Comparison of ENCODE assay signal across 33 cellular contexts in the genomic region with DNA sequence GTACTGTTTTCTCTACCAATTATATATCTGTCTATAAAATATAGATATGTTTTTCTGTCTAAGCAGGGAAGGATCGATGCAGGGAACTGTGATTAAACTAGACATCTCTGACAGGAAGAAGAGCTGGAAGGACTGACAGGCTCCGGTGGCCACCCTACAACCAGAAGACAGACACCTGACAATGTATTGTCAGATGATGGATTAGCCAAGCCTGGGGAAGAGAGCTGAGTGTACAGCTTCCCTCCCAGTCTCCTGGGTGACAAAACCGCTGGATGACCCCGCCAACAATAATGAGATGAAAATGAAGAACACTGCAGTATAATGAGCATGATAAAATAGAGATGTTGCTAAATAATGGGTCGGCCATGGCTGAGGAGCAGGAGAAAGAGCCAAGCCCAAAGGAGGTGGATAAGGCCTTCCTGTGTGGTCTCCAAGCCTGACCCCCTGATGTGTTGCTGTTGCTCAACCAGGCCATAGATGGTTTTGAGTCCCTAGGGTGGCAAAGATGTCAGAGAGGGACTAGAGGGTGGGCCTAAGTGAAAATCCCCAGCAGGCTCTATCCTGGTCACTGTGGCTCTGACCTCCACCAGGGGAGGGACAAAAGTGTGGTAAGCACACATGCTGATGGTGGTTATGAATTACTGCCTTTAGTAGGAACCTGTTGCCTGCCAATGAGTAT. TPM values are rescaled to one million over a fixed set of nuclear protein-coding genes. Genes with fewer than 3 reads are reported as not detected.
"Had no signal": no experiment of that assay in that cellular context is flagged by ENCODE, and none has a peak within 500 bp of the region (broad histone marks: within the 10 kb centered on the region; RNA-seq: fewer than 3 reads in every experiment).

No MANE protein-coding gene starts in this region.

- H3K27me3 ChIP-seq: MG63, Peyer's patch had no signal

- ATAC-seq: activated CD4-positive, alpha-beta T cell treated with anti-CD3 and anti-CD28 coated beads for 36 hours; activated CD4-positive, CD25-positive, alpha-beta regulatory T cell treated with anti-CD3 and anti-CD28 coated beads, Interleukin-2, amount 50 U/mL, for 24 hours; activated CD8-positive, alpha-beta T cell treated with anti-CD3 and anti-CD28 coated beads, Interleukin-2, amount 10 ng/mL, durations not matched to agents 7 days and 5 days; activated naive CD8-positive, alpha-beta T cell treated with anti-CD3 and anti-CD28 coated beads, Interleukin-2, amount 50 U/mL, for 24 hours; PC-3; WTC11 had no signal

- H3K4me1 Mint-ChIP-seq: activated CD4-positive, alpha-beta T cell treated with anti-CD3 and anti-CD28 coated beads for 36 hours; activated CD4-positive, alpha-beta T cell treated with anti-CD3 and anti-CD28 coated beads, Interleukin-2, amount 10 ng/mL, durations not matched to agents 7 days and 5 days; activated naive CD4-positive, alpha-beta T cell treated with anti-CD3 and anti-CD28 coated beads, Interleukin-2, amount 10 ng/mL, durations not matched to agents 7 days and 5 days; WTC11 had no signal

- H3K9ac ChIP-seq: SK-N-SH had no signal

- H3K9me3 ChIP-seq: MG63, Peyer's patch, SJSA1, SK-N-SH had no signal

- H3K27ac Mint-ChIP-seq: activated CD4-positive, alpha-beta T cell treated with anti-CD3 and anti-CD28 coated beads for 36 hours; activated CD4-positive, alpha-beta T cell treated with anti-CD3 and anti-CD28 coated beads, Interleukin-2, amount 10 ng/mL, durations not matched to agents 7 days and 5 days; activated CD8-positive, alpha-beta T cell treated with anti-CD3 and anti-CD28 coated beads, Interleukin-2, amount 10 ng/mL, durations not matched to agents 7 days and 5 days; activated naive CD4-positive, alpha-beta T cell treated with anti-CD3 and anti-CD28 coated beads, Interleukin-2, amount 10 ng/mL, durations not matched to agents 7 days and 5 days; activated naive CD8-positive, alpha-beta T cell; activated naive CD8-positive, alpha-beta T cell treated with anti-CD3 and anti-CD28 coated beads, Interleukin-2, amount 50 U/mL, for 24 hours; T-helper 1 cell treated with Interleukin-12 subunit alpha and Interleukin-12 subunit beta and Interleukin-4 antibody, amounts not matched to agents 30 μg/mL and 1 μg/mL, for 36 hours; T-helper 2 cell treated with Interferon-gamma antibody and Interleukin-4, amounts not matched to agents 5 μg/mL and 100 μg/mL, for 36 hours; WTC11 had no signal

- H3K36me3 Mint-ChIP-seq: activated naive CD4-positive, alpha-beta T cell treated with anti-CD3 and anti-CD28 coated beads, Interleukin-2, amount 10 ng/mL, durations not matched to agents 7 days and 5 days; brain; WTC11 had no signal

- H3K9me3 Mint-ChIP-seq: activated CD4-positive, alpha-beta T cell treated with anti-CD3 and anti-CD28 coated beads, Interleukin-2, amount 10 ng/mL, durations not matched to agents 7 days and 5 days; activated naive CD4-positive, alpha-beta T cell treated with anti-CD3 and anti-CD28 coated beads, Interleukin-2, amount 10 ng/mL, durations not matched to agents 7 days and 5 days; activated naive CD8-positive, alpha-beta T cell treated with anti-CD3 and anti-CD28 coated beads, Interleukin-2, amount 50 U/mL, for 24 hours; T-helper 1 cell treated with Interleukin-12 subunit alpha and Interleukin-12 subunit beta and Interleukin-4 antibody, amounts not matched to agents 30 μg/mL and 1 μg/mL, for 36 hours; T-helper 2 cell treated with Interferon-gamma antibody and Interleukin-4, amounts not matched to agents 5 μg/mL and 100 μg/mL, for 36 hours had no signal

- H3K36me3 ChIP-seq: MG63, Peyer's patch, SJSA1 had no signal

- DNase-seq: activated CD4-positive, alpha-beta T cell treated with anti-CD3 and anti-CD28 coated beads for 36 hours; activated CD4-positive, alpha-beta T cell treated with anti-CD3 and anti-CD28 coated beads, Interleukin-2, amount 10 ng/mL, durations not matched to agents 7 days and 5 days; activated CD4-positive, alpha-beta T cell treated with anti-CD3 and anti-CD28 coated beads, Interleukin-2, amount 50 U/mL, for 48 hours; activated CD8-positive, alpha-beta memory T cell treated with anti-CD3 and anti-CD28 coated beads, Interleukin-2, amount 50 U/mL, for 48 hours; activated CD8-positive, alpha-beta T cell treated with anti-CD3 and anti-CD28 coated beads, Interleukin-2, amount 10 ng/mL, durations not matched to agents 7 days and 5 days; activated effector memory CD4-positive, alpha-beta T cell treated with Interleukin-2 at 50 U/mL for 16 hours; activated naive CD4-positive, alpha-beta T cell treated with anti-CD3 and anti-CD28 coated beads, Interleukin-2, amount 10 ng/mL, durations not matched to agents 7 days and 5 days; activated naive CD8-positive, alpha-beta T cell treated with anti-CD3 and anti-CD28 coated beads, Interleukin-2, amount 50 U/mL, for 24 hours; activated T-cell treated with anti-CD3 and anti-CD28 coated beads, Interleukin-2, amount 50 U/mL, for 48 hours; anterior cingulate cortex; central memory CD4-positive, alpha-beta T cell; Karpas-422; MG63; NCI-H1092; NCI-H1436 treated with DMSO at 0.1 percent for 48 hours; NCI-H1694 treated with DMSO at 0.1 percent for 48 hours; NCI-H2029; NCI-H345; NCI-H510A; NCI-H748 treated with DMSO at 0.1 percent for 48 hours; NK-92 treated with Interleukin-12 subunit alpha and Interleukin-12 subunit beta, amount 100 ng/mL, for 24 hours; PC-3; Peyer's patch; RPMI8226; SHP77 treated with DMSO at 0.1 percent for 48 hours; SK-N-SH had no signal

- H3K27ac ChIP-seq: Peyer's patch, SJSA1 had no signal

- H3K4me2 ChIP-seq: SK-N-SH had no signal

- H3K4me3 Mint-ChIP-seq: activated CD4-positive, alpha-beta T cell treated with anti-CD3 and anti-CD28 coated beads for 36 hours; activated CD4-positive, alpha-beta T cell treated with anti-CD3 and anti-CD28 coated beads, Interleukin-2, amount 10 ng/mL, durations not matched to agents 7 days and 5 days; activated CD8-positive, alpha-beta T cell treated with anti-CD3 and anti-CD28 coated beads, Interleukin-2, amount 10 ng/mL, durations not matched to agents 7 days and 5 days; activated naive CD4-positive, alpha-beta T cell treated with anti-CD3 and anti-CD28 coated beads, Interleukin-2, amount 10 ng/mL, durations not matched to agents 7 days and 5 days; activated naive CD8-positive, alpha-beta T cell; activated naive CD8-positive, alpha-beta T cell treated with anti-CD3 and anti-CD28 coated beads, Interleukin-2, amount 50 U/mL, for 24 hours; brain; T-helper 1 cell treated with Interleukin-12 subunit alpha and Interleukin-12 subunit beta and Interleukin-4 antibody, amounts not matched to agents 30 μg/mL and 1 μg/mL, for 36 hours; T-helper 2 cell treated with Interferon-gamma antibody and Interleukin-4, amounts not matched to agents 5 μg/mL and 100 μg/mL, for 36 hours; WTC11 had no signal

- H3K4me3 ChIP-seq: MG63, Peyer's patch, SJSA1 had no signal

- H3K27me3 Mint-ChIP-seq: activated naive CD8-positive, alpha-beta T cell treated with anti-CD3 and anti-CD28 coated beads, Interleukin-2, amount 50 U/mL, for 24 hours had no signal

- H3K4me1 ChIP-seq: Peyer's patch, SJSA1 had no signal

RNA-seq across cellular contexts. Expression of gene DHRS2, which starts 28.2 kb away (rescaled TPM):
- total RNA-seq: Peyer's patch had no signal
